In genomic region chr17:48954300-48954755, GRCh38 we compare ENCODE assay signal across 1 cellular context.
A peak's percentile ranks its signal among the peaks of the same experiment; 100 is the strongest.
TF ChIP-seq lines count a peak whose summit lies in the region.

No MANE protein-coding gene starts in this region.

TF ChIP-seq in HEK293, 187 proteins besides CTCF, POLR2A, EP300 and RAD21 (continued from another document):
- TF ChIP-seq KLF1 (tag by site-specific recombination; IDR thresholded peaks at IDR 0.05) (peak; percentile 76), KLF17 (tag by site-specific recombination; IDR thresholded peaks at IDR 0.05) (peak; percentile 54; the same call in 1 of the 2 replicates), KLF9 (tag by site-specific recombination; IDR thresholded peaks at IDR 0.05; ENCODE audit: low read depth) (0 out of 2 replicates have a peak, but pooled peaks have one; percentile 26), ZNF654 (tag by site-specific recombination; IDR thresholded peaks at IDR 0.05; ENCODE audit: low read depth) (peak; percentile 76), ZNF214 (tag by site-specific recombination; IDR thresholded peaks at IDR 0.05; ENCODE audit: borderline replicate concordance) (no peak), MEIS1 (CRISPR knock-in tag; IDR thresholded peaks at IDR 0.05; ENCODE audit: borderline replicate concordance) (no peak), SP7 (tag by site-specific recombination; IDR thresholded peaks at IDR 0.05) (0 out of 2 replicates have a peak, but pooled peaks have one; percentile 35), ZNF600 (tag by site-specific recombination; IDR thresholded peaks at IDR 0.05) (peak; percentile 57), ZNF2 (tag by site-specific recombination; IDR thresholded peaks at IDR 0.05) (peak; percentile 97), ZNF23 (tag by site-specific recombination; IDR thresholded peaks at IDR 0.05; ENCODE audit: borderline replicate concordance) (no peak), ZBTB17 (tag by site-specific recombination; IDR thresholded peaks at IDR 0.05) (peak; percentile 64), SCRT2 (tag by site-specific recombination; IDR thresholded peaks at IDR 0.05) (peak; percentile 51; the same call in 1 of the 2 replicates), ZNF704 (tag by site-specific recombination; IDR thresholded peaks at IDR 0.05) (no peak), ZNF510 (tag by site-specific recombination; IDR thresholded peaks at IDR 0.05; ENCODE audit: insufficient replicate concordance) (no peak), TRIM28 (IDR thresholded peaks at IDR 0.05; ENCODE audit: borderline replicate concordance, low read length) (0 out of 2 replicates have a peak, but pooled peaks have one; percentile 45), ZFHX2 (tag by site-specific recombination; conservative IDR thresholded peaks at IDR 0.05) (peak; percentile 28; the same call in 1 of the 2 replicates)
- TF ChIP-seq, protein P1, sequence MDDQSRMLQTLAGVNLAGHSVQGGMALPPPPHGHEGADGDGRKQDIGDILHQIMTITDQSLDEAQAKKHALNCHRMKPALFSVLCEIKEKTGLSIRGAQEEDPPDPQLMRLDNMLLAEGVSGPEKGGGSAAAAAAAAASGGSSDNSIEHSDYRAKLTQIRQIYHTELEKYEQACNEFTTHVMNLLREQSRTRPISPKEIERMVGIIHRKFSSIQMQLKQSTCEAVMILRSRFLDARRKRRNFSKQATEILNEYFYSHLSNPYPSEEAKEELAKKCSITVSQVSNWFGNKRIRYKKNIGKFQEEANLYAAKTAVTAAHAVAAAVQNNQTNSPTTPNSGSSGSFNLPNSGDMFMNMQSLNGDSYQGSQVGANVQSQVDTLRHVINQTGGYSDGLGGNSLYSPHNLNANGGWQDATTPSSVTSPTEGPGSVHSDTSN (CRISPR knock-in tag; IDR thresholded peaks at IDR 0.05): 0 out of 2 replicates have a peak, but pooled peaks have one; percentile 45
TF ChIP-seq in HEK293: peak in this region for 17.
